In the genomic region with DNA sequence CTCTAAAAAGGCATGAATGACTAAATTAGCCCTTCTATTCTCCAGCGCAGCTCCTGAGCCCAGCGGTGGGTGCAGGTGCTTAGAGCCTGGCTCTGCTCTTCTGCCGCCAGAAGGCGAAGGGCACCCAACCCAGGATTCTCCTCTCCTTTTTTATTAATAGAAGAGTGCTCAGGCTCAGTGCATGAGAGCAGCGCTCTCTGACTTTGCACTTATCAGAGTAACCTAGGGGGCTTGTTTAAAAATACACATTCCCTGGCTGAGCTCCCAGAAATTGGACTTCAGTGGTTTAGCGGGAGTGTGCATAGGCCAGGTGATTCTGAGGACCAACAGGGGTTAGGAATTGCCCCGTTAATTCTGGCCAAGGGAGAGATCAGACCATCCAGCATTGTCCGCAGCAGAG, we compare ENCODE assay signal across 14 cellular contexts. TPM values are rescaled to one million over a fixed set of nuclear protein-coding genes. Genes with fewer than 3 reads are reported as not detected.
A peak's percentile ranks its signal among the peaks of the same experiment; 100 is the strongest.
DNase-seq lines count a peak whose midpoint lies in the region; ATAC-seq and TF ChIP-seq lines count a peak whose summit lies in the region.
"Had no signal": no experiment of that assay in that cellular context is flagged by ENCODE, and none has a peak within 500 bp of the region (broad histone marks: within the 10 kb centered on the region; RNA-seq: fewer than 3 reads in every experiment).

No MANE protein-coding gene starts in this region.

- peaks cover 16% of the 10 kb centered on the region for H3K79me2 ChIP-seq in neural progenitor cell (ENCODE audit: low read depth)

- H3K4me3 ChIP-seq in neural progenitor cell = no peak overlapping the region
- H3K4me3 ChIP-seq: adrenal gland had no signal

- no peak overlapping the region for H3K27ac ChIP-seq in neural progenitor cell
- H3K27ac ChIP-seq: adrenal gland had no signal

- H3K4me1 Mint-ChIP-seq in activated T-cell treated with anti-CD3 and anti-CD28 coated beads, Interleukin-2, amount 50 U/mL, for 4 hours (ENCODE audit: low read depth) = peaks cover 16% of the 10 kb centered on the region
- H3K4me1 Mint-ChIP-seq in endothelial cell (ENCODE audit: unreplicated experiment) (peaks cover 9% of the 10 kb centered on the region), neural progenitor cell (peaks cover 7% of the 10 kb centered on the region)

- ATAC-seq in activated T-cell treated with anti-CD3 and anti-CD28 coated beads, Interleukin-2, amount 50 U/mL, for 4 hours = no peak
- no peak for ATAC-seq in HG02571 (IDR thresholded peaks at IDR 0.05; ENCODE audit: unreplicated experiment)
- ATAC-seq: stimulated activated memory B cell treated with anti-CD40 and anti-IgM and Interleukin-4, amounts not matched to agents 10 μg/mL and 1 μg/mL and 100 μg/mL, for 72 hours had no signal

- H3K27me3 ChIP-seq in neural progenitor cell = peaks cover 44% of the 10 kb centered on the region
- H3K27me3 ChIP-seq: adrenal gland had no signal

- peaks cover 17% of the 10 kb centered on the region for H3K4me1 ChIP-seq in neural progenitor cell

- H3K9ac ChIP-seq in neural progenitor cell = no peak overlapping the region

- no peaks in the 10 kb centered on the region for H3K36me3 ChIP-seq in neural progenitor cell
- H3K36me3 ChIP-seq: adrenal gland had no signal

- H3K9me3 Mint-ChIP-seq in activated T-cell treated with anti-CD3 and anti-CD28 coated beads, Interleukin-2, amount 50 U/mL, for 4 hours = no peaks in the 10 kb centered on the region
- H3K9me3 Mint-ChIP-seq in endothelial cell (ENCODE audit: unreplicated experiment) = no peaks in the 10 kb centered on the region
- no peaks in the 10 kb centered on the region for H3K9me3 Mint-ChIP-seq in neural progenitor cell
- H3K9me3 Mint-ChIP-seq: dendritic cell treated with granulocyte-macrophage colony-stimulating factor and Interleukin-4, amounts not matched to agents 40 ng/mL and 50 ng/mL, for 4 days; stimulated activated memory B cell treated with anti-CD40 and anti-IgM and Interleukin-4, amounts not matched to agents 10 μg/mL and 1 μg/mL and 100 μg/mL, for 72 hours had no signal

- peak overlapping the region; percentile 81 for H3K4me2 ChIP-seq in neural progenitor cell

- peaks cover 15% of the 10 kb centered on the region for H3K36me3 Mint-ChIP-seq in activated T-cell treated with anti-CD3 and anti-CD28 coated beads, Interleukin-2, amount 50 U/mL, for 4 hours (ENCODE audit: insufficient read depth)
- H3K36me3 Mint-ChIP-seq in endothelial cell (ENCODE audit: low read depth, unreplicated experiment) (peaks cover 6% of the 10 kb centered on the region), neural progenitor cell (peaks cover 8% of the 10 kb centered on the region)

- no peaks in the 10 kb centered on the region for H3K27me3 Mint-ChIP-seq in activated T-cell treated with anti-CD3 and anti-CD28 coated beads, Interleukin-2, amount 50 U/mL, for 4 hours (ENCODE audit: low read depth)
- H3K27me3 Mint-ChIP-seq in endothelial cell (ENCODE audit: unreplicated experiment) (peaks cover 19% of the 10 kb centered on the region), neural progenitor cell (ENCODE audit: insufficient read depth, low read depth) (peaks cover 35% of the 10 kb centered on the region)
- H3K27me3 Mint-ChIP-seq: stimulated activated memory B cell treated with anti-CD40 and anti-IgM and Interleukin-4, amounts not matched to agents 10 μg/mL and 1 μg/mL and 100 μg/mL, for 72 hours had no signal

- no peak overlapping the region for H3K27ac Mint-ChIP-seq in endothelial cell (ENCODE audit: unreplicated experiment)
- no peak overlapping the region for H3K27ac Mint-ChIP-seq in neural progenitor cell
- H3K27ac Mint-ChIP-seq: dendritic cell treated with granulocyte-macrophage colony-stimulating factor and Interleukin-4, amounts not matched to agents 40 ng/mL and 50 ng/mL, for 4 days; stimulated activated memory B cell treated with anti-CD40 and anti-IgM and Interleukin-4, amounts not matched to agents 10 μg/mL and 1 μg/mL and 100 μg/mL, for 72 hours had no signal

- peaks cover 3% of the 10 kb centered on the region for H4K20me1 ChIP-seq in neural progenitor cell (ENCODE audit: low read depth)

- DNase-seq in activated T-cell treated with anti-CD3 and anti-CD28 coated beads, Interleukin-2, amount 50 U/mL, for 4 hours = no peak
- no peak for DNase-seq in activated T-cell treated with anti-CD3 and anti-CD28 coated beads, Interleukin-2, amount 50 U/mL, for 1 hour
- DNase-seq in NCI-H2029 treated with DMSO at 0.1 percent for 48 hours (lab: John Stamatoyannopoulos, UW) (peak; percentile 16), endothelial cell (ENCODE audit: low spot score) (no peak), neural progenitor cell (ENCODE audit: low spot score) (no peak), SKM-1 (lab: John Stamatoyannopoulos, UW; ENCODE audit: unreplicated experiment) (no peak), AG08395 (ENCODE audit: low spot score) (no peak)
- DNase-seq: activated CD4-positive, alpha-beta T cell treated with anti-CD3 and anti-CD28 coated beads, Interleukin-2, amount 50 U/mL, for 4 hours; adrenal gland; AML-193; NCI-H2227 treated with DMSO at 0.1 percent for 48 hours had no signal

- H3F3A ChIP-seq in neural progenitor cell (ENCODE audit: low read depth) = peaks cover 32% of the 10 kb centered on the region

- no peak overlapping the region for H2AFZ ChIP-seq in neural progenitor cell (replicated peaks)

- H3K4me3 Mint-ChIP-seq in activated T-cell treated with anti-CD3 and anti-CD28 coated beads, Interleukin-2, amount 50 U/mL, for 4 hours = peak overlapping the region; percentile 70
- H3K4me3 Mint-ChIP-seq in endothelial cell (ENCODE audit: unreplicated experiment) (peak overlapping the region; percentile 66), neural progenitor cell (peak overlapping the region; percentile 82)
- H3K4me3 Mint-ChIP-seq: dendritic cell treated with granulocyte-macrophage colony-stimulating factor and Interleukin-4, amounts not matched to agents 40 ng/mL and 50 ng/mL, for 4 days; stimulated activated memory B cell treated with anti-CD40 and anti-IgM and Interleukin-4, amounts not matched to agents 10 μg/mL and 1 μg/mL and 100 μg/mL, for 72 hours had no signal

- TF ChIP-seq CTCF in endothelial cell (IDR thresholded peaks at IDR 0.05; ENCODE audit: unreplicated experiment) (no peak), neural progenitor cell (IDR thresholded peaks at IDR 0.05) (no peak)

- H3K9me3 ChIP-seq in neural progenitor cell (ENCODE audit: low read depth) = no peaks in the 10 kb centered on the region
- H3K9me3 ChIP-seq: adrenal gland had no signal

RNA-seq across cellular contexts. Expression of gene PFKP, which starts 1.7 kb away (rescaled TPM):
- total RNA-seq in activated T-cell treated with anti-CD3 and anti-CD28 coated beads, Interleukin-2, amount 50 U/mL, for 4 hours = 100 to 1,000 TPM; 239 to 271 (median 253) TPM
- total RNA-seq in endothelial cell (ENCODE audit: unreplicated experiment) (52.3 TPM), neural progenitor cell (ENCODE audit: low replicate concordance) (55.2 and 71.2 TPM in 2 replicates)
